Comparison of ENCODE assay signal across 20 cellular contexts in the genomic region with DNA sequence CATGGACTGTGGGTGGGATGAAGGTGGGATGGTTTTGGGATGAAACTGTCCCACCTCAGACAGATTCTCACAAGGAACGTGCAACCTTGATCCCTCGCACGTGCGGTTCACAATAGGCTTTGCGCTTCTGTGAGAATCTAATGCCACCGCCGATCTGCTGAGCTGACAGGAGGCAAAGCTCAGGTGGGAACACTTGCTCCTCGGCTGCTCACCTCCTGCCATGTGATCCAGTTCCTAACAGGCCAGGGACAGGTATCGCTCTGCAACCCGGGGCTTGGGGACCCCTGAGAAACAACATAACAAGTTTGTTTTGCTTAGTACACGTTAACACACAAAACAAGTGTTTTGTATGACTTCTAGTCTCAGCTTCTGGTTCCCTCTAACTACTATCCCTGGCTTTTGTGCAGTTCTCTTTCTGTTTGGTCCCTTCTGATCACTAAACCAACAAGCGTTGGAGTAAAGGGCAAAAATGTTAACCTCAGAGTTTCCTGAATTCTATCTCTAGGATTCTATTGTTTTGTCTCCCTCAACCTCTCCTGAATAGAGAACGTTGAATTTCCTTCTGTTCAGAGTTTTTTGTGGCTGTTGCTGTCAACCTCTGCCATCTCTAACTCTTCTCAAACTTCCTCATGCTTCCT. TPM values are rescaled to one million over a fixed set of nuclear protein-coding genes. Genes with fewer than 3 reads are reported as not detected.
DNase-seq lines count a peak whose midpoint lies in the region; ATAC-seq, FAIRE-seq and TF ChIP-seq lines count a peak whose summit lies in the region.
"Had no signal": no experiment of that assay in that cellular context is flagged by ENCODE, and none has a peak within 500 bp of the region (broad histone marks: within the 10 kb centered on the region; RNA-seq: fewer than 3 reads in every experiment).

No MANE protein-coding gene starts in this region.

- H3K9ac ChIP-seq in mammary epithelial cell (ENCODE audit: insufficient read depth, low read length): no peak overlapping the region

- H3K4me2 ChIP-seq in GM23338 (no peak overlapping the region), mammary epithelial cell (ENCODE audit: insufficient read depth, low read depth, low read length) (no peak overlapping the region)

- no peaks in the 10 kb centered on the region for H3K4me1 Mint-ChIP-seq in GM23338
- no peaks in the 10 kb centered on the region for H3K4me1 Mint-ChIP-seq in nephron progenitor cell
- no peaks in the 10 kb centered on the region for H3K4me1 Mint-ChIP-seq in activated naive CD8-positive, alpha-beta T cell treated with anti-CD3 and anti-CD28 coated beads, Interleukin-2, amount 50 U/mL, for 24 hours
- H3K4me1 Mint-ChIP-seq: CD4-positive, alpha-beta memory T cell had no signal

- H3K4me3 Mint-ChIP-seq in GM23338 (no peak overlapping the region), nephron progenitor cell (no peak overlapping the region)
- H3K4me3 Mint-ChIP-seq in activated naive CD8-positive, alpha-beta T cell treated with anti-CD3 and anti-CD28 coated beads, Interleukin-2, amount 50 U/mL, for 24 hours: no peak overlapping the region
- H3K4me3 Mint-ChIP-seq: CD4-positive, alpha-beta memory T cell had no signal

- H3K4me3 ChIP-seq in GM23338: no peak overlapping the region
- no peak overlapping the region for H3K4me3 ChIP-seq in mammary epithelial cell (replicated peaks in 1 of 3; ENCODE audit: insufficient read depth in 1 of 3, low read depth in 2 of 3, low read length in 3 of 3)

- CTCF ChIA-PET in mammary epithelial cell (lab: Charles Lee; ENCODE audit: low non-redundant PET): no interaction called here

- intact Hi-C loops in mammary epithelial cell (cut with micrococcal nuclease): no loop called here

- TF ChIP-seq CTCF in GM23338 (conservative IDR thresholded peaks at IDR 0.05; ENCODE audit: low read depth in 2 of 2) (no peak), nephron progenitor cell (IDR thresholded peaks at IDR 0.05) (no peak), mammary epithelial cell (conservative IDR thresholded peaks at IDR 0.05 in 1 of 2, IDR thresholded peaks at IDR 0.05 in 1 of 2; ENCODE audit: extremely low read depth in 1 of 2, insufficient read depth in 1 of 2, low read depth in 1 of 2, low read length in 2 of 2) (no peak)

- H3F3A ChIP-seq in GM23338 (replicated peaks; ENCODE audit: low read depth): no peaks in the 10 kb centered on the region

- H3K36me3 Mint-ChIP-seq in GM23338 (ENCODE audit: low read depth) (no peaks in the 10 kb centered on the region), nephron progenitor cell (ENCODE audit: low read depth) (no peaks in the 10 kb centered on the region)
- H3K36me3 Mint-ChIP-seq in activated naive CD8-positive, alpha-beta T cell treated with anti-CD3 and anti-CD28 coated beads, Interleukin-2, amount 50 U/mL, for 24 hours (ENCODE audit: low read depth): no peaks in the 10 kb centered on the region
- H3K36me3 Mint-ChIP-seq: CD4-positive, alpha-beta memory T cell had no signal

- no TSS peak for BruUV-seq in mammary epithelial cell (replicated peaks; lab: Mats Ljungman, UMichigan)

- H3K27me3 ChIP-seq in GM23338 (ENCODE audit: insufficient read depth) (no peaks in the 10 kb centered on the region), mammary epithelial cell (ENCODE audit: insufficient read depth, low read length) (no peaks in the 10 kb centered on the region)

- ATAC-seq in GM23338 (no peak), GM18519 (IDR thresholded peaks at IDR 0.05; ENCODE audit: low FRiP score, unreplicated experiment) (no peak)
- ATAC-seq in activated naive CD8-positive, alpha-beta T cell treated with anti-CD3 and anti-CD28 coated beads, Interleukin-2, amount 50 U/mL, for 24 hours: no peak

- in situ Hi-C loops in mammary epithelial cell (cut with MboI; ENCODE audit: low sequenced_read_pairs in 2 of 2): no loop called here

- no peaks in the 10 kb centered on the region for H3K27me3 Mint-ChIP-seq in GM23338 (ENCODE audit: insufficient read depth, low read depth, poor library complexity)
- no peaks in the 10 kb centered on the region for H3K27me3 Mint-ChIP-seq in nephron progenitor cell (ENCODE audit: low read depth, poor library complexity)
- H3K27me3 Mint-ChIP-seq in activated naive CD8-positive, alpha-beta T cell treated with anti-CD3 and anti-CD28 coated beads, Interleukin-2, amount 50 U/mL, for 24 hours: no peaks in the 10 kb centered on the region

- H3K27ac Mint-ChIP-seq in GM23338 (no peak overlapping the region), nephron progenitor cell (peak overlapping the region; percentile 37)
- H3K27ac Mint-ChIP-seq in activated naive CD8-positive, alpha-beta T cell treated with anti-CD3 and anti-CD28 coated beads, Interleukin-2, amount 50 U/mL, for 24 hours: no peak overlapping the region
- H3K27ac Mint-ChIP-seq: CD4-positive, alpha-beta memory T cell had no signal

- H4K20me1 ChIP-seq in GM23338 (replicated peaks; ENCODE audit: insufficient read depth): no peaks in the 10 kb centered on the region
- no peaks in the 10 kb centered on the region for H4K20me1 ChIP-seq in mammary epithelial cell (ENCODE audit: insufficient read depth, low read length)

- dilution Hi-C loops in mammary epithelial cell (cut with HindIII; ENCODE audit: low sequenced_read_pairs): no loop called here

- H3K4me1 ChIP-seq in GM23338 (ENCODE audit: insufficient read depth): no peaks in the 10 kb centered on the region
- H3K4me1 ChIP-seq in mammary epithelial cell (ENCODE audit: insufficient read depth, low read length): no peaks in the 10 kb centered on the region

- H3K36me3 ChIP-seq in GM23338 (ENCODE audit: insufficient read depth) (no peaks in the 10 kb centered on the region), mammary epithelial cell (ENCODE audit: insufficient read depth, low read length) (no peaks in the 10 kb centered on the region)

- peak; percentile 58 for FAIRE-seq in HTR-8/SVneo (lab: Jason Lieb, UNC)
- FAIRE-seq: G401.6, GM12892, GM19239 had no signal

- H3K79me2 ChIP-seq in GM23338 (replicated peaks; ENCODE audit: insufficient read depth) (no peaks in the 10 kb centered on the region), mammary epithelial cell (ENCODE audit: insufficient read depth, low read length) (no peaks in the 10 kb centered on the region)

- DNase-seq in GM23338 (ENCODE audit: low spot score) (no peak), HTR-8/SVneo (ENCODE audit: insufficient read length, low spot score) (no peak), nephron progenitor cell (no peak), mammary epithelial cell (no peak)
- no peak for DNase-seq in activated naive CD8-positive, alpha-beta T cell treated with anti-CD3 and anti-CD28 coated beads, Interleukin-2, amount 50 U/mL, for 24 hours
- DNase-seq: C1 segment of cervical spinal cord; CD4-positive, alpha-beta memory T cell; COR-L47; DMS153; DND-41; GOT3; H7; HCEC 1CT had no signal

- H3K9me3 Mint-ChIP-seq in GM23338: no peaks in the 10 kb centered on the region
- H3K9me3 Mint-ChIP-seq in nephron progenitor cell: no peaks in the 10 kb centered on the region
- no peaks in the 10 kb centered on the region for H3K9me3 Mint-ChIP-seq in activated naive CD8-positive, alpha-beta T cell treated with anti-CD3 and anti-CD28 coated beads, Interleukin-2, amount 50 U/mL, for 24 hours

- H3K9me3 ChIP-seq in mammary epithelial cell (replicated peaks; ENCODE audit: insufficient read depth, low read length): no peaks in the 10 kb centered on the region

- H3K9me2 ChIP-seq in GM23338 (ENCODE audit: insufficient read depth): no peaks in the 10 kb centered on the region

- WGBS in mammary epithelial cell (ENCODE audit: low coverage, missing lambda C conversion rate): 90% methylated on average over 13 of the region's 13 CpGs

- H2AFZ ChIP-seq in GM23338: peak overlapping the region; percentile 59; the same call in 1 of the 2 replicates
- no peak overlapping the region for H2AFZ ChIP-seq in mammary epithelial cell (ENCODE audit: low read depth, low read length)

- no peak overlapping the region for H3K27ac ChIP-seq in GM23338 (ENCODE audit: low read depth)
- H3K27ac ChIP-seq in mammary epithelial cell (ENCODE audit: insufficient read depth, low read depth, low read length): no peak overlapping the region

TF ChIP-seq in GM23338, 12 proteins besides CTCF, POLR2A, EP300 and RAD21 (continues in another document):
- TF ChIP-seq, protein P1, sequence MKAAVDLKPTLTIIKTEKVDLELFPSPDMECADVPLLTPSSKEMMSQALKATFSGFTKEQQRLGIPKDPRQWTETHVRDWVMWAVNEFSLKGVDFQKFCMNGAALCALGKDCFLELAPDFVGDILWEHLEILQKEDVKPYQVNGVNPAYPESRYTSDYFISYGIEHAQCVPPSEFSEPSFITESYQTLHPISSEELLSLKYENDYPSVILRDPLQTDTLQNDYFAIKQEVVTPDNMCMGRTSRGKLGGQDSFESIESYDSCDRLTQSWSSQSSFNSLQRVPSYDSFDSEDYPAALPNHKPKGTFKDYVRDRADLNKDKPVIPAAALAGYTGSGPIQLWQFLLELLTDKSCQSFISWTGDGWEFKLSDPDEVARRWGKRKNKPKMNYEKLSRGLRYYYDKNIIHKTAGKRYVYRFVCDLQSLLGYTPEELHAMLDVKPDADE (IDR thresholded peaks at IDR 0.05): no peak
- TF ChIP-seq POLR2AphosphoS5 (IDR thresholded peaks at IDR 0.05; ENCODE audit: low read depth): no peak
- TF ChIP-seq ZNF331 (CRISPR knock-in tag; IDR thresholded peaks at IDR 0.05; ENCODE audit: low read depth): no peak
- no peak for TF ChIP-seq CREB1 (CRISPR knock-in tag; IDR thresholded peaks at IDR 0.05; ENCODE audit: low read depth)

RNA-seq across cellular contexts. Expression of a gene that starts 7.8 kb away (rescaled TPM):
- not detected in 2 replicates for total RNA-seq in GM23338 (2014; rRNA removed; shearing (Covaris generic))
- polyA plus RNA-seq in GM23338 (2016; fragmentation: Nextera tagmentation; extraction: Ambion mirVana) (not detected in 2 replicates), mammary epithelial cell (not detected)
- total RNA-seq in mammary epithelial cell: not detected
- not detected for polyA minus RNA-seq in mammary epithelial cell
- total RNA-seq: A172; A673; CD4-positive, alpha-beta memory T cell; H7 had no signal
- polyA plus RNA-seq: BJ; CD4-positive, alpha-beta memory T cell had no signal

RNA-seq across cellular contexts. Expression of a gene that starts 10.3 kb away (rescaled TPM):
- not detected in 2 replicates for total RNA-seq in GM23338 (2014; rRNA removed; shearing (Covaris generic))
- polyA plus RNA-seq in GM23338 (2016; fragmentation: Nextera tagmentation; extraction: Ambion mirVana) (not detected in 2 replicates), mammary epithelial cell (not detected)
- under 1 TPM in 1 of 2 donors, not detected in 1; 0.17 TPM for total RNA-seq in mammary epithelial cell
- not detected for polyA minus RNA-seq in mammary epithelial cell
- total RNA-seq: A172; A673; CD4-positive, alpha-beta memory T cell; H7 had no signal
- polyA plus RNA-seq: CD4-positive, alpha-beta memory T cell had no signal

RNA-seq across cellular contexts. Expression of a gene that starts 13.3 kb away (rescaled TPM):
- total RNA-seq in GM23338 (2014; rRNA removed; shearing (Covaris generic)): not detected in 2 replicates
- polyA plus RNA-seq in GM23338 (2016; fragmentation: Nextera tagmentation; extraction: Ambion mirVana): not detected in 2 replicates
- not detected for total RNA-seq in mammary epithelial cell
- polyA plus RNA-seq in mammary epithelial cell: not detected
- not detected for polyA minus RNA-seq in mammary epithelial cell
- total RNA-seq: A172; A673; CD4-positive, alpha-beta memory T cell; H7 had no signal
- polyA plus RNA-seq: BJ; CD4-positive, alpha-beta memory T cell had no signal

RNA-seq across cellular contexts. Expression of a gene that starts 17.0 kb away (rescaled TPM):
- not detected in 2 replicates for total RNA-seq in GM23338 (2014; rRNA removed; shearing (Covaris generic))
- polyA plus RNA-seq in GM23338 (2016; fragmentation: Nextera tagmentation; extraction: Ambion mirVana): not detected in 2 replicates
- not detected for total RNA-seq in mammary epithelial cell
- not detected for polyA plus RNA-seq in mammary epithelial cell
- not detected for polyA minus RNA-seq in mammary epithelial cell
- total RNA-seq: A172; A673; CD4-positive, alpha-beta memory T cell; H7 had no signal
- polyA plus RNA-seq: BJ; CD4-positive, alpha-beta memory T cell had no signal

RNA-seq across cellular contexts. Expression of a gene that starts 18.0 kb away (rescaled TPM):
- not detected in 2 replicates for total RNA-seq in GM23338 (2014; rRNA removed; shearing (Covaris generic))
- polyA plus RNA-seq in GM23338 (2016; fragmentation: Nextera tagmentation; extraction: Ambion mirVana): not detected in 2 replicates
- not detected for total RNA-seq in mammary epithelial cell
- polyA plus RNA-seq in mammary epithelial cell: not detected
- polyA minus RNA-seq in mammary epithelial cell: not detected
- total RNA-seq: A172; A673; CD4-positive, alpha-beta memory T cell; H7 had no signal
- polyA plus RNA-seq: BJ; CD4-positive, alpha-beta memory T cell had no signal
